8 cellular contexts compared by ENCODE assay signal in genomic region chr1:28893403-28894102, GRCh38. TPM values are rescaled to one million over a fixed set of nuclear protein-coding genes. Genes with fewer than 3 reads are reported as not detected.
DNase-seq lines count a peak whose midpoint lies in the region; ATAC-seq and TF ChIP-seq lines count a peak whose summit lies in the region.

No MANE protein-coding gene starts in this region.

- peak; percentile 73 for ATAC-seq in CD8-positive, alpha-beta T cell
- ATAC-seq in GM21619 (IDR thresholded peaks at IDR 0.05; ENCODE audit: unreplicated experiment) (no peak), HG02759 (IDR thresholded peaks at IDR 0.05; ENCODE audit: unreplicated experiment) (no peak), HG03442 (IDR thresholded peaks at IDR 0.05; ENCODE audit: unreplicated experiment) (no peak)

- H3K27ac Mint-ChIP-seq in CD8-positive, alpha-beta T cell, result no peak overlapping the region
- H3K27ac Mint-ChIP-seq in activated CD4-positive, alpha-beta memory T cell treated with anti-CD3 and anti-CD28 coated beads for 36 hours, result no peak overlapping the region

- no peaks in the 10 kb centered on the region for H3K36me3 ChIP-seq in CD8-positive, alpha-beta T cell (ENCODE audit: insufficient read depth, low read length)
- H3K36me3 ChIP-seq in kidney epithelial cell (ENCODE audit: control insufficient read depth, insufficient read depth, low read length), result no peaks in the 10 kb centered on the region

- TF ChIP-seq CTCF in CD8-positive, alpha-beta T cell (IDR thresholded peaks at IDR 0.05), result peak; percentile 29
- TF ChIP-seq CTCF in HFF-Myc (IDR thresholded peaks at IDR 0.05; ENCODE audit: low read depth, low read length, missing control alignments) (peak; percentile 70), kidney epithelial cell (IDR thresholded peaks at IDR 0.05; ENCODE audit: insufficient read depth, low read length, poor library complexity, severe bottlenecking) (peak; percentile 31)

- peaks cover 7% of the 10 kb centered on the region for H3K36me3 Mint-ChIP-seq in CD8-positive, alpha-beta T cell
- peaks cover 5% of the 10 kb centered on the region for H3K36me3 Mint-ChIP-seq in activated CD4-positive, alpha-beta memory T cell treated with anti-CD3 and anti-CD28 coated beads for 36 hours

- H3K27ac ChIP-seq in CD8-positive, alpha-beta T cell (ENCODE audit: low read depth, low read length), result no peak overlapping the region

- intact Hi-C loops in CD8-positive, alpha-beta T cell (cut with DNase I, micrococcal nuclease), result loop anchor here in 1 of 2 experiments (2.0 kb wide), 1 partner anchor 89 kb away; no protein-coding TSS in a partner anchor
- intact Hi-C loops in activated CD4-positive, alpha-beta memory T cell treated with anti-CD3 and anti-CD28 coated beads for 36 hours (cut with micrococcal nuclease), result no loop called here

- H3K27me3 ChIP-seq in CD8-positive, alpha-beta T cell (ENCODE audit: insufficient read depth, low read length), result no peaks in the 10 kb centered on the region
- no peaks in the 10 kb centered on the region for H3K27me3 ChIP-seq in kidney epithelial cell (ENCODE audit: control insufficient read depth, insufficient read depth, low read length)

- DNase-seq in CD8-positive, alpha-beta T cell, result peak in 2 of 7 experiments; percentile 32 to 33
- DNase-seq in HFF-Myc (ENCODE audit: extremely low read depth, low read depth) (peak; percentile 58), kidney epithelial cell (ENCODE audit: low read depth) (no peak), RKO (ENCODE audit: low spot score) (no peak)
- DNase-seq in activated CD4-positive, alpha-beta memory T cell treated with anti-CD3 and anti-CD28 coated beads for 36 hours, result peak; percentile 45

- POLR2A ChIA-PET in CD8-positive, alpha-beta T cell (lab: Charles Lee), result no interaction called here
- POLR2A ChIA-PET in activated CD4-positive, alpha-beta memory T cell treated with anti-CD3 and anti-CD28 coated beads for 36 hours (lab: Charles Lee), result no interaction called here

- H3K4me1 ChIP-seq in CD8-positive, alpha-beta T cell (ENCODE audit: insufficient read depth, low read length), result no peaks in the 10 kb centered on the region

- no peak overlapping the region for H3K4me3 Mint-ChIP-seq in CD8-positive, alpha-beta T cell
- no peak overlapping the region for H3K4me3 Mint-ChIP-seq in activated CD4-positive, alpha-beta memory T cell treated with anti-CD3 and anti-CD28 coated beads for 36 hours

- H3K27me3 Mint-ChIP-seq in CD8-positive, alpha-beta T cell (ENCODE audit: low read depth), result no peaks in the 10 kb centered on the region
- no peaks in the 10 kb centered on the region for H3K27me3 Mint-ChIP-seq in activated CD4-positive, alpha-beta memory T cell treated with anti-CD3 and anti-CD28 coated beads for 36 hours

- CTCF ChIA-PET in CD8-positive, alpha-beta T cell (lab: Charles Lee), result interaction anchor here (0.6 to 1.6 kb wide), 7 partner anchors 15 to 142 kb away, joined by 3 to 10 read pairs (median 3); no protein-coding TSS in a partner anchor
- CTCF ChIA-PET in activated CD4-positive, alpha-beta memory T cell treated with anti-CD3 and anti-CD28 coated beads for 36 hours (lab: Charles Lee), result interaction anchor here (0.6 to 3.0 kb wide), 9 partner anchors 9 to 150 kb away, joined by 3 to 22 read pairs (median 4); partner anchors contain the start of gene EPB41

- H3K4me3 ChIP-seq in CD8-positive, alpha-beta T cell (ENCODE audit: low read depth, low read length), result no peak overlapping the region
- H3K4me3 ChIP-seq in HFF-Myc (replicated peaks; ENCODE audit: low read depth, low read length), result no peak overlapping the region
- no peak overlapping the region for H3K4me3 ChIP-seq in kidney epithelial cell (ENCODE audit: low read depth, low read length)

- no peaks in the 10 kb centered on the region for H3K9me3 Mint-ChIP-seq in CD8-positive, alpha-beta T cell
- H3K9me3 Mint-ChIP-seq in activated CD4-positive, alpha-beta memory T cell treated with anti-CD3 and anti-CD28 coated beads for 36 hours, result no peaks in the 10 kb centered on the region

- peaks cover 46% of the 10 kb centered on the region for H3K4me1 Mint-ChIP-seq in CD8-positive, alpha-beta T cell (ENCODE audit: low read depth)
- peaks cover 36% of the 10 kb centered on the region for H3K4me1 Mint-ChIP-seq in activated CD4-positive, alpha-beta memory T cell treated with anti-CD3 and anti-CD28 coated beads for 36 hours (ENCODE audit: low read depth)

- no peaks in the 10 kb centered on the region for H3K9me3 ChIP-seq in CD8-positive, alpha-beta T cell (ENCODE audit: low read length)

RNA-seq across cellular contexts. Expression of gene EPB41, which starts 20.8 kb away (rescaled TPM):
- total RNA-seq in CD8-positive, alpha-beta T cell, result 100 to 1,000 TPM; 109 to 117 TPM
- 10 to 100 TPM; 67.6 to 71.0 TPM for total RNA-seq in activated CD4-positive, alpha-beta memory T cell treated with anti-CD3 and anti-CD28 coated beads for 36 hours
- 40.5 and 40.7 TPM in 2 replicates for total RNA-seq in kidney epithelial cell

Comparison
In these comparisons a context has a peak if more than half of its experiments do, and no peak if none do; other contexts are left out.
1. DNase-seq: peak in HFF-Myc (single experiment) and activated CD4-positive, alpha-beta memory T cell treated with anti-CD3 and anti-CD28 coated beads for 36 hours (single experiment); none in kidney epithelial cell (single experiment) and RKO (single experiment).
2. Peak in every context shown above with its lines, with median percentiles within 50 percentile points of each other: CTCF ChIP-seq.